Comparison of ENCODE assay signal across 8 cellular contexts in the genomic region with DNA sequence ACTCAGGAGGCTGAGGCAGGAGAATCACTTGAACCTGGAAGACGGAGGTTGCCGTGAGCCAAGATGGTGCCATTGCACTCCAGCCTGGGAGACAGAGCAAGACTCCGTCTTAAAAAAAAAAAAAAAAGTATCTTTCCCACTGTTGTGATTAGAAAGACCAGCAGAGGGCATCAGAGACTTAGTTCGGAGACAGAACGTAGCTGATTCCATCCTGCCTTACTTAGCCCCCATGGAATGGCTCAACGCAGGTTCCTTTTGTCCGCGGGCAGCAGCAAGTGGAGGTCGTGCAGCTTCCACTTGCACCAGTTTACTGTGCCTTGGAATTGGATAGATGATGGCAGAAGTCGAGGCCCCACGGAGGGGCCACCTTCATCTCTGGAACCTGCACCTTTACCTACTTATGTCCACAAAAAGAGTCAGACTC. TPM values are rescaled to one million over a fixed set of nuclear protein-coding genes. Genes with fewer than 3 reads are reported as not detected.
DNase-seq lines count a peak whose midpoint lies in the region; ATAC-seq and TF ChIP-seq lines count a peak whose summit lies in the region.

No MANE protein-coding gene starts in this region.

- H3K4me3 ChIP-seq in fibroblast of villous mesenchyme (ENCODE audit: low read depth, low read length) (no peak overlapping the region), neural progenitor cell (no peak overlapping the region)

- POLR2A ChIA-PET in HEK293T (lab: Yijun Ruan, JAX), result interaction anchor here (0.5 to 0.9 kb wide), 3 partner anchors 24 to 190 kb away, joined by 3 to 4 read pairs (median 3); a partner anchor contains a TSS
- POLR2A ChIA-PET in activated CD4-positive, alpha-beta memory T cell treated with anti-CD3 and anti-CD28 coated beads, Interleukin-2, amount 10 ng/mL, durations not matched to agents 7 days and 5 days (lab: Charles Lee), result interaction anchor here (0.6 to 1.9 kb wide), 2 partner anchors 25 to 56 kb away, joined by 3 to 5 read pairs; a partner anchor contains a TSS

- no peaks in the 10 kb centered on the region for H4K20me1 ChIP-seq in neural progenitor cell (ENCODE audit: low read depth)

- TF ChIP-seq CTCF in fibroblast of villous mesenchyme (IDR thresholded peaks at IDR 0.05; ENCODE audit: insufficient read depth, low read depth, low read length) (peak; percentile 72), neural progenitor cell (IDR thresholded peaks at IDR 0.05) (peak; percentile 75)

- no peak overlapping the region for H3K27ac Mint-ChIP-seq in activated CD4-positive, alpha-beta memory T cell treated with anti-CD3 and anti-CD28 coated beads, Interleukin-2, amount 10 ng/mL, durations not matched to agents 7 days and 5 days
- peak overlapping the region; percentile 74 for H3K27ac Mint-ChIP-seq in neural progenitor cell

- no peak overlapping the region for H3K4me2 ChIP-seq in neural progenitor cell

- H3K79me2 ChIP-seq in neural progenitor cell (ENCODE audit: low read depth), result peaks cover 15% of the 10 kb centered on the region

- H3K36me3 Mint-ChIP-seq in activated CD4-positive, alpha-beta memory T cell treated with anti-CD3 and anti-CD28 coated beads, Interleukin-2, amount 10 ng/mL, durations not matched to agents 7 days and 5 days (ENCODE audit: low read depth), result peaks cover 4% of the 10 kb centered on the region
- no peaks in the 10 kb centered on the region for H3K36me3 Mint-ChIP-seq in neural progenitor cell

- H3K9me3 ChIP-seq in neural progenitor cell (ENCODE audit: low read depth), result no peaks in the 10 kb centered on the region

- DNase-seq in COLO668 (lab: John Stamatoyannopoulos, UW; ENCODE audit: unreplicated experiment), result peak; percentile 59
- peak; percentile 79 for DNase-seq in HEK293T (ENCODE audit: extremely low spot score)
- DNase-seq in NCI-H510A treated with DMSO at 0.1 percent for 48 hours (lab: John Stamatoyannopoulos, UW), result peak; percentile 94
- peak; percentile 32 for DNase-seq in activated CD4-positive, alpha-beta memory T cell treated with anti-CD3 and anti-CD28 coated beads, Interleukin-2, amount 10 ng/mL, durations not matched to agents 7 days and 5 days
- DNase-seq in fibroblast of villous mesenchyme (ENCODE audit: low read depth), result peak; percentile 84
- DNase-seq in neural progenitor cell (ENCODE audit: low spot score), result peak; percentile 96
- DNase-seq in HuH-7.5 (ENCODE audit: low spot score), result no peak

- H3K27me3 ChIP-seq in neural progenitor cell, result no peaks in the 10 kb centered on the region

- H3K9me3 Mint-ChIP-seq in activated CD4-positive, alpha-beta memory T cell treated with anti-CD3 and anti-CD28 coated beads, Interleukin-2, amount 10 ng/mL, durations not matched to agents 7 days and 5 days, result no peaks in the 10 kb centered on the region
- H3K9me3 Mint-ChIP-seq in neural progenitor cell, result no peaks in the 10 kb centered on the region

- peaks cover 12% of the 10 kb centered on the region for H3K4me1 Mint-ChIP-seq in activated CD4-positive, alpha-beta memory T cell treated with anti-CD3 and anti-CD28 coated beads, Interleukin-2, amount 10 ng/mL, durations not matched to agents 7 days and 5 days
- peaks cover 5% of the 10 kb centered on the region for H3K4me1 Mint-ChIP-seq in neural progenitor cell

- no peak for ATAC-seq in HG03460 (IDR thresholded peaks at IDR 0.05; ENCODE audit: unreplicated experiment)

- H3F3A ChIP-seq in neural progenitor cell (ENCODE audit: low read depth), result peaks cover 15% of the 10 kb centered on the region

- no peaks in the 10 kb centered on the region for H3K4me1 ChIP-seq in neural progenitor cell

- no peak overlapping the region for H3K4me3 Mint-ChIP-seq in activated CD4-positive, alpha-beta memory T cell treated with anti-CD3 and anti-CD28 coated beads, Interleukin-2, amount 10 ng/mL, durations not matched to agents 7 days and 5 days
- no peak overlapping the region for H3K4me3 Mint-ChIP-seq in neural progenitor cell

- no peaks in the 10 kb centered on the region for H3K27me3 Mint-ChIP-seq in activated CD4-positive, alpha-beta memory T cell treated with anti-CD3 and anti-CD28 coated beads, Interleukin-2, amount 10 ng/mL, durations not matched to agents 7 days and 5 days
- H3K27me3 Mint-ChIP-seq in neural progenitor cell (ENCODE audit: insufficient read depth, low read depth), result peaks cover 9% of the 10 kb centered on the region

- no peak overlapping the region for H3K9ac ChIP-seq in neural progenitor cell

- no peak overlapping the region for H3K27ac ChIP-seq in neural progenitor cell

- CTCF ChIA-PET in HEK293T (lab: Yijun Ruan, JAX), result interaction anchor here (0.6 to 1.7 kb wide), 14 partner anchors 12 to 202 kb away, joined by 3 to 6 read pairs (median 4); a partner anchor contains a TSS
- CTCF ChIA-PET in activated CD4-positive, alpha-beta memory T cell treated with anti-CD3 and anti-CD28 coated beads, Interleukin-2, amount 10 ng/mL, durations not matched to agents 7 days and 5 days (lab: Charles Lee), result interaction anchor here (0.6 to 1.9 kb wide), 27 partner anchors 8 to 208 kb away, joined by 3 to 11 read pairs (median 4); a partner anchor contains a TSS

- H2AFZ ChIP-seq in neural progenitor cell (replicated peaks), result peak overlapping the region; percentile 96

- no peaks in the 10 kb centered on the region for H3K36me3 ChIP-seq in neural progenitor cell

TF ChIP-seq in HEK293T, 16 proteins besides CTCF, POLR2A, EP300 and RAD21:
- no peak for TF ChIP-seq FOXM1 (IDR thresholded peaks at IDR 0.05; ENCODE audit: borderline replicate concordance)
- TF ChIP-seq ZNF384 (IDR thresholded peaks at IDR 0.05), result peak; percentile 99

RNA-seq across cellular contexts. Expression of a gene that starts 8.1 kb away (rescaled TPM):
- total RNA-seq in activated CD4-positive, alpha-beta memory T cell treated with anti-CD3 and anti-CD28 coated beads, Interleukin-2, amount 10 ng/mL, durations not matched to agents 7 days and 5 days, result 10 to 100 TPM; 24.3 to 25.7 TPM
- total RNA-seq in fibroblast of villous mesenchyme (38.7 and 41.0 TPM in 2 replicates), neural progenitor cell (ENCODE audit: low replicate concordance) (24.4 and 34.9 TPM in 2 replicates)

RNA-seq across cellular contexts. Expression of a gene that starts 8.2 kb away (rescaled TPM):
- 10 to 100 TPM; 23.8 to 26.0 TPM for total RNA-seq in activated CD4-positive, alpha-beta memory T cell treated with anti-CD3 and anti-CD28 coated beads, Interleukin-2, amount 10 ng/mL, durations not matched to agents 7 days and 5 days
- total RNA-seq in fibroblast of villous mesenchyme (112 and 128 TPM in 2 replicates), neural progenitor cell (ENCODE audit: low replicate concordance) (11.9 and 36.8 TPM in 2 replicates)

RNA-seq across cellular contexts. Expression of a gene that starts 24.2 kb away (rescaled TPM):
- 10 to 100 TPM; 89.8 to 97.6 TPM for total RNA-seq in activated CD4-positive, alpha-beta memory T cell treated with anti-CD3 and anti-CD28 coated beads, Interleukin-2, amount 10 ng/mL, durations not matched to agents 7 days and 5 days
- total RNA-seq in fibroblast of villous mesenchyme, result 92.1 and 96.7 TPM in 2 replicates
- total RNA-seq in neural progenitor cell (ENCODE audit: low replicate concordance), result 169 and 257 TPM in 2 replicates
